9 cellular contexts compared by ENCODE assay signal in genomic region chr15:92091155-92091734, GRCh38.
A peak's percentile ranks its signal among the peaks of the same experiment; 100 is the strongest.
DNase-seq lines count a peak whose midpoint lies in the region; ATAC-seq and TF ChIP-seq lines count a peak whose summit lies in the region.
"Had no signal": no experiment of that assay in that cellular context is flagged by ENCODE, and none has a peak within 500 bp of the region (broad histone marks: within the 10 kb centered on the region; RNA-seq: fewer than 3 reads in every experiment).

No MANE protein-coding gene starts in this region.

- H3K4me3 ChIP-seq in PC-9 (no peak overlapping the region), fibroblast of mammary gland (ENCODE audit: control insufficient read depth, low read depth, low read length) (no peak overlapping the region), retinal pigment epithelial cell (ENCODE audit: low read length) (no peak overlapping the region)

- H3K36me3 ChIP-seq in PC-9 (ENCODE audit: low read depth), result no peaks in the 10 kb centered on the region

- POLR2A ChIA-PET in PC-9 (lab: Charles Lee; ENCODE audit: unreplicated experiment), result no interaction called here

- intact Hi-C loops in PC-9 (cut with micrococcal nuclease; ENCODE audit: unreplicated experiment), result loop anchor here (2.0 to 10.0 kb wide), 2 partner anchors 434 to 624 kb away; no protein-coding TSS in a partner anchor

- no peaks in the 10 kb centered on the region for H3F3A ChIP-seq in PC-9 (ENCODE audit: insufficient read depth, low read depth)

- peak; percentile 22 for TF ChIP-seq CTCF in GM13976 (IDR thresholded peaks at IDR 0.05; ENCODE audit: borderline replicate concordance, control extremely low read depth, extremely low read depth, insufficient read depth, missing control alignments)
- peak; percentile 84 for TF ChIP-seq CTCF in PC-9 (conservative IDR thresholded peaks at IDR 0.05)
- TF ChIP-seq CTCF in fibroblast of mammary gland (conservative IDR thresholded peaks at IDR 0.05; ENCODE audit: control insufficient read depth, insufficient read depth, low read depth, low read length), result peak; percentile 61
- peak; percentile 85 for TF ChIP-seq CTCF in retinal pigment epithelial cell (conservative IDR thresholded peaks at IDR 0.05; ENCODE audit: low read depth, low read length)

- BruUV-seq in PC-9 (replicated peaks; lab: Mats Ljungman, UMichigan), result no TSS peak

- no peak for TF ChIP-seq POLR2A in GM18505 (IDR thresholded peaks at IDR 0.05; ENCODE audit: borderline replicate concordance, extremely low read depth, insufficient read depth, insufficient read length)

- no peak for ATAC-seq in GM18505 (IDR thresholded peaks at IDR 0.05; ENCODE audit: unreplicated experiment)
- no peak for ATAC-seq in HG02870 (IDR thresholded peaks at IDR 0.05; ENCODE audit: unreplicated experiment)

- H3K4me2 ChIP-seq in PC-9, result no peak overlapping the region

- no peaks in the 10 kb centered on the region for H3K9me3 ChIP-seq in PC-9 (ENCODE audit: insufficient read depth, low read depth)

- DNase-seq in AG20443 (ENCODE audit: low spot score) (peak; percentile 59), GM13976 (ENCODE audit: low spot score) (no peak), PC-9 (peak in 1 of 2 experiments; percentile 66), fibroblast of mammary gland (ENCODE audit: low read depth) (peak; percentile 14), retinal pigment epithelial cell (ENCODE audit: low read depth) (no peak)
- DNase-seq in stimulated activated naive CD4-positive, alpha-beta T cell treated with Interleukin-2 at 50 U/mL for 16 hours (lab: John Stamatoyannopoulos, UW), result no peak

- H3K27ac ChIP-seq in PC-9, result no peak overlapping the region
- H3K27ac ChIP-seq: epithelial cell of prostate had no signal

- H3K27me3 ChIP-seq in PC-9 (ENCODE audit: insufficient read depth, low read depth), result no peaks in the 10 kb centered on the region

- H4K20me1 ChIP-seq in PC-9 (ENCODE audit: insufficient read depth), result 0 out of 2 replicates have a peak, but pooled peaks cover 5% of the 10 kb centered on the region

- CTCF ChIA-PET in PC-9 (lab: Charles Lee), result no interaction called here

- H3K9me2 ChIP-seq in PC-9 (ENCODE audit: insufficient read depth), result no peaks in the 10 kb centered on the region

- in situ Hi-C loops in GM13976 (cut with MboI; ENCODE audit: low sequenced_read_pairs, unreplicated experiment), result loop anchor here (10.0 to 25.0 kb wide), 2 partner anchors 134 to 621 kb away; no protein-coding TSS in a partner anchor

- no peaks in the 10 kb centered on the region for H3K4me1 ChIP-seq in PC-9 (replicated peaks; ENCODE audit: insufficient read depth)

- H2AFZ ChIP-seq in PC-9, result no peak overlapping the region

- no peaks in the 10 kb centered on the region for H3K79me2 ChIP-seq in PC-9 (ENCODE audit: low read depth)

Comparison
In these comparisons a context has a peak if more than half of its experiments do, and no peak if none do; other contexts are left out.
1. DNase-seq: peak in AG20443 (single experiment) and fibroblast of mammary gland (single experiment); none in GM13976 (single experiment), retinal pigment epithelial cell (single experiment) and stimulated activated naive CD4-positive, alpha-beta T cell treated with Interleukin-2 at 50 U/mL for 16 hours (single experiment).
2. CTCF ChIP-seq: peak in every context shown above with its lines; median percentile 85 in retinal pigment epithelial cell; 84 in PC-9; 61 in fibroblast of mammary gland; 22 in GM13976.